In the genomic region with DNA sequence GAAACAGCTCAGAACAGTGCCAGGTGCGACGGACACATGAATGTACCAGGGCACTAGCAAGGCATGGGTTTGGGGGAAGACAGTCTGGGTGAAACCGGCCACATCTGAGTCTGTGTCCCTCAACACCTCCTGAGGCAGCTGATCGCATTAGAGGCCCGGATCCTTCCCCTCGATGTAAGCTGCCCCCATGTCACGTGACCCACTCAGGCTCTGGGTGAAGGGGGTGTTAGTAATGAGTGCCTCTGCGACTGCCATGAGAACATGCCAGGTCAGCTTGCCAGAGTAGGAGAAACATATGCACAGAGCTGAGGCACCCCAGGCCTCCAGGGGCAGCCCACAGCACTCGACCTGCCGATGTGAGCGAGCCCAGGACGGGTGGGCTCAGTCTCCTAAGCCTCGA, we compare ENCODE assay signal across 18 cellular contexts. TPM values are rescaled to one million over a fixed set of nuclear protein-coding genes. Genes with fewer than 3 reads are reported as not detected.
A peak's percentile ranks its signal among the peaks of the same experiment; 100 is the strongest.
DNase-seq lines count a peak whose midpoint lies in the region; FAIRE-seq and TF ChIP-seq lines count a peak whose summit lies in the region.
"Had no signal": no experiment of that assay in that cellular context is flagged by ENCODE, and none has a peak within 500 bp of the region (broad histone marks: within the 10 kb centered on the region; RNA-seq: fewer than 3 reads in every experiment).

No MANE protein-coding gene starts in this region.

- no peak overlapping the region for H2BK120ac ChIP-seq in H1 (replicated peaks; ENCODE audit: low read depth, low read length)

- H3K18ac ChIP-seq in H1 (ENCODE audit: extremely low read depth, low read length), result no peak overlapping the region

- FAIRE-seq in H1 (lab: Jason Lieb, UNC), result no peak
- FAIRE-seq: A549, G401.6, HTR-8/SVneo had no signal

- H3K36me3 ChIP-seq in BLaER1 (no peaks in the 10 kb centered on the region), H1 (ENCODE audit: control insufficient read depth in 2 of 4, insufficient read depth in 4 of 4, low read length in 3 of 4) (no peaks in the 10 kb centered on the region)
- peaks cover 0 to 7% (median 0%) of the 10 kb centered on the region in 11 experiments; a peak in 1 of 22 replicates for H3K36me3 ChIP-seq in BLaER1 treated with 17β-estradiol and CSF1 and Interleukin-3, amounts not matched to agents 10 nM and 100 nM
- H3K36me3 ChIP-seq: BE2C, HAP-1 had no signal

- H2BK12ac ChIP-seq in H1 (ENCODE audit: low read depth, low read length), result no peak overlapping the region

- no peak for TF ChIP-seq POLR2A in H1 (IDR thresholded peaks at IDR 0.05; ENCODE audit: control extremely low read depth in 1 of 2, low read depth in 2 of 2, low read length in 2 of 2)

- peaks cover 27% of the 10 kb centered on the region for H3K9me3 ChIP-seq in BLaER1
- H3K9me3 ChIP-seq in BLaER1 treated with 17β-estradiol and CSF1 and Interleukin-3, amounts not matched to agents 10 nM and 100 nM (replicated peaks in 1 of 11), result peaks cover 22 to 28% (median 26%) of the 10 kb centered on the region in 11 experiments
- H3K9me3 ChIP-seq in H1 (ENCODE audit: insufficient read depth in 2 of 2, low read depth in 1 of 2, low read length in 1 of 2), result peaks cover 0 to 7% of the 10 kb centered on the region in 2 experiments; a peak in 2 of 4 replicates
- H3K9me3 ChIP-seq: BE2C, HAP-1 had no signal

- H4K20me1 ChIP-seq in BLaER1 (no peaks in the 10 kb centered on the region), H1 (replicated peaks in 1 of 2; ENCODE audit: control insufficient read depth in 1 of 2, insufficient read depth in 2 of 2, low read length in 2 of 2) (no peaks in the 10 kb centered on the region)
- H4K20me1 ChIP-seq in BLaER1 treated with 17β-estradiol and CSF1 and Interleukin-3, amounts not matched to agents 10 nM and 100 nM, result no peaks in the 10 kb centered on the region

- H4K8ac ChIP-seq in H1 (ENCODE audit: extremely low read depth, insufficient read depth, low read length), result no peak overlapping the region

- no peak for TF ChIP-seq CTCF in H1 (IDR thresholded peaks at IDR 0.05; ENCODE audit: control extremely low read depth in 1 of 3, insufficient read depth in 1 of 3, low read depth in 1 of 3, low read length in 3 of 3)

- H2BK20ac ChIP-seq in H1 (ENCODE audit: low read length), result no peak overlapping the region

- no peak overlapping the region for H2BK5ac ChIP-seq in H1 (ENCODE audit: low read depth, low read length)

- peak overlapping the region; percentile 44; the same call in 1 of the 2 replicates for H3K4me3 ChIP-seq in BLaER1
- peak overlapping the region in 2 of 10 experiments; percentile 14 to 17; a peak in 1 of 20 replicates for H3K4me3 ChIP-seq in BLaER1 treated with 17β-estradiol and CSF1 and Interleukin-3, amounts not matched to agents 10 nM and 100 nM
- H3K4me3 ChIP-seq in H1 (ENCODE audit: extremely low read depth in 1 of 4, insufficient read depth in 2 of 4, low read depth in 3 of 4, low read length in 4 of 4), result no peak overlapping the region
- H3K4me3 ChIP-seq: A549, GM23338, HAP-1 had no signal

- H2AK5ac ChIP-seq in H1 (ENCODE audit: low read depth, low read length), result no peak overlapping the region

- H3K79me1 ChIP-seq in H1 (ENCODE audit: low read depth, low read length), result no peaks in the 10 kb centered on the region

- CTCF ChIA-PET in H1 (lab: Charles Lee; ENCODE audit: partially characterized antibody), result interaction anchor here (1.0 to 2.0 kb wide), 2 partner anchors 29 to 64 kb away, joined by 4 to 6 read pairs; partner anchors contain the start of gene PRR23E

- no peaks in the 10 kb centered on the region for H3K79me2 ChIP-seq in H1 (ENCODE audit: control insufficient read depth in 1 of 2, insufficient read depth in 2 of 2, low read length in 2 of 2)

- H3K4me1 ChIP-seq in BLaER1 (peaks cover 79% of the 10 kb centered on the region), H1 (replicated peaks in 1 of 4; ENCODE audit: control insufficient read depth in 3 of 4, insufficient read depth in 4 of 4, low read length in 3 of 4) (0 out of 7 replicates have a peak, but pooled peaks cover 0 to 2% (median 0%) of the 10 kb centered on the region in 4 experiments)
- H3K4me1 ChIP-seq in BLaER1 treated with 17β-estradiol and CSF1 and Interleukin-3, amounts not matched to agents 10 nM and 100 nM, result peaks cover 62 to 73% (median 68%) of the 10 kb centered on the region in 10 experiments
- H3K4me1 ChIP-seq: A549, BE2C, HAP-1 had no signal

- H3K9ac ChIP-seq in BLaER1 (peak overlapping the region; percentile 4), H1 (replicated peaks in 1 of 4; ENCODE audit: extremely low read depth in 1 of 4, low read depth in 3 of 4, low read length in 3 of 4) (no peak overlapping the region)
- H3K9ac ChIP-seq in BLaER1 treated with 17β-estradiol and CSF1 and Interleukin-3, amounts not matched to agents 10 nM and 100 nM, result 0 out of 22 replicates have a peak overlapping the region, but pooled peaks of 2 of the 11 experiments have one; percentile 9 to 18

- no peak for TF ChIP-seq EP300 in H1 (IDR thresholded peaks at IDR 0.05; ENCODE audit: borderline replicate concordance in 1 of 2, low read depth in 2 of 2, low read length in 2 of 2)

- peak; percentile 30 for DNase-seq in SK-N-DZ (ENCODE audit: low spot score)
- no peak for DNase-seq in H1 (ENCODE audit: low read depth in 1 of 2, low spot score in 2 of 2)
- DNase-seq in DMS 273 (lab: John Stamatoyannopoulos, UW; ENCODE audit: unreplicated experiment), result no peak
- no peak for DNase-seq in stimulated activated CD8-positive, alpha-beta memory T cell treated with anti-CD3 and anti-CD28 coated beads, Interleukin-4, amount 100 ng/mL, for 48 hours
- no peak for DNase-seq in DMS79 (lab: John Stamatoyannopoulos, UW)
- DNase-seq: BE2C, Calu3, DMS79 treated with DMSO at 0.1 percent for 48 hours, EL, KBM-7 had no signal

- H3K27ac ChIP-seq in BLaER1 (peak overlapping the region; percentile 78), H1 (ENCODE audit: low read depth, low read length) (no peak overlapping the region)
- H3K27ac ChIP-seq in BLaER1 treated with 17β-estradiol and CSF1 and Interleukin-3, amounts not matched to agents 10 nM and 100 nM, result peak overlapping the region in 6 of 11 experiments; percentile 8 to 78 (median 67); a peak in 8 of 22 replicates
- H3K27ac ChIP-seq: A549 had no signal

- H3K4me2 ChIP-seq in BLaER1, result peak overlapping the region; percentile 90
- H3K4me2 ChIP-seq in BLaER1 treated with 17β-estradiol and CSF1 and Interleukin-3, amounts not matched to agents 10 nM and 100 nM, result peak overlapping the region; percentile 65 to 91 (median 88); a peak in 21 of 22 replicates
- H3K4me2 ChIP-seq in H1 (ENCODE audit: insufficient read depth in 1 of 2, low read depth in 2 of 2, low read length in 2 of 2), result no peak overlapping the region
- H3K4me2 ChIP-seq: A549, GM23338 had no signal

- H4K5ac ChIP-seq in H1 (ENCODE audit: insufficient read length, low read depth, low read length), result no peak overlapping the region

- H2AFZ ChIP-seq in H1 (ENCODE audit: low read length), result no peak overlapping the region
- H2AFZ ChIP-seq: GM23338 had no signal

- POLR2A ChIA-PET in H1 (lab: Charles Lee; ENCODE audit: partially characterized antibody), result interaction anchor here (0.8 kb wide), 1 partner anchor 16 kb away, joined by 3 read pairs; no protein-coding TSS in a partner anchor

- H3K56ac ChIP-seq in H1 (replicated peaks; ENCODE audit: insufficient read length, low read depth, low read length), result no peak overlapping the region

- H3K23ac ChIP-seq in H1 (ENCODE audit: insufficient read length), result no peak overlapping the region

- WGBS in H1 (ENCODE audit: extremely low coverage in 1 of 2, insufficient coverage in 1 of 2, insufficient read length in 1 of 2, insufficient replicate concordance in 2 of 2, low coverage in 1 of 2, low lambda C conversion rate in 2 of 2, missing lambda C conversion rate in 1 of 2), 2 experiments, result 82% methylated on average over 11 of the region's 13 CpGs; no CpG with 5 or more reads in 1 of the 2 experiments

- 0 out of 2 replicates have a peak, but pooled peaks cover 1% of the 10 kb centered on the region for H3K23me2 ChIP-seq in H1 (ENCODE audit: low read depth, low read length)

- H2BK15ac ChIP-seq in H1 (ENCODE audit: low read length), result no peak overlapping the region

- no peak overlapping the region for H3K14ac ChIP-seq in H1 (ENCODE audit: insufficient read length)

- peak overlapping the region; percentile 18 for H4K91ac ChIP-seq in H1 (replicated peaks; ENCODE audit: insufficient read length, low read length)

- no peak overlapping the region for H3K4ac ChIP-seq in H1 (replicated peaks; ENCODE audit: insufficient read length, low read depth, low read length)

- no peak for TF ChIP-seq RAD21 in H1 (IDR thresholded peaks at IDR 0.05 in 1 of 2, conservative IDR thresholded peaks at IDR 0.05 in 1 of 2; ENCODE audit: low read depth in 2 of 2, low read length in 2 of 2)

- H3K27me3 ChIP-seq in BLaER1, result peaks cover 11% of the 10 kb centered on the region
- H3K27me3 ChIP-seq in BLaER1 treated with 17β-estradiol and CSF1 and Interleukin-3, amounts not matched to agents 10 nM and 100 nM, result peaks cover 14 to 28% (median 18%) of the 10 kb centered on the region in 11 experiments; a peak in 21 of 22 replicates
- H3K27me3 ChIP-seq in H1 (replicated peaks in 1 of 4; ENCODE audit: control insufficient read depth in 3 of 4, extremely low read depth in 1 of 4, insufficient read depth in 3 of 4, low read length in 3 of 4), result no peaks in the 10 kb centered on the region
- H3K27me3 ChIP-seq: BE2C had no signal

TF ChIP-seq in H1, 55 proteins besides CTCF, POLR2A, EP300 and RAD21 (continues in another document):
- TF ChIP-seq, protein P1, sequence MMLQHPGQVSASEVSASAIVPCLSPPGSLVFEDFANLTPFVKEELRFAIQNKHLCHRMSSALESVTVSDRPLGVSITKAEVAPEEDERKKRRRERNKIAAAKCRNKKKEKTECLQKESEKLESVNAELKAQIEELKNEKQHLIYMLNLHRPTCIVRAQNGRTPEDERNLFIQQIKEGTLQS (IDR thresholded peaks at IDR 0.05; ENCODE audit: insufficient read depth, low read depth, low read length), result no peak
- TF ChIP-seq BCL11A (IDR thresholded peaks at IDR 0.05; ENCODE audit: low read depth in 2 of 2, low read length in 2 of 2) (no peak), GTF2F1 (IDR thresholded peaks at IDR 0.05; ENCODE audit: borderline replicate concordance, low read depth, low read length) (no peak), SP2 (IDR thresholded peaks at IDR 0.05; ENCODE audit: low read length) (no peak), RBBP5 (IDR thresholded peaks at IDR 0.05; ENCODE audit: borderline replicate concordance, low read depth, low read length) (no peak)

RNA-seq across cellular contexts. Expression of gene PRR23E, which starts 29.7 kb away (rescaled TPM):
- polyA plus RNA-seq in SK-N-DZ (2014; cell fraction: cytosol; rRNA removed), result not detected in 2 replicates
- polyA plus RNA-seq in SK-N-DZ (2014; cell fraction: nucleus; rRNA removed), result not detected in 2 replicates
- not detected in 2 replicates for total RNA-seq in H1 (2021; fragmentation: NEBNext Ultra II Directional; extraction: Animal tissue kit (Norgen Biotek cat#: 25700))
- not detected in 2 replicates for polyA plus RNA-seq in H1 (2011; rRNA removed)
- polyA plus RNA-seq in H1 (2011; cell fraction: cytosol; rRNA removed), result not detected
- not detected for polyA plus RNA-seq in H1 (2011; cell fraction: nucleus; rRNA removed)
- 0.09 TPM in 1 of 4 replicates, not detected in the others for polyA plus RNA-seq in H1 (2012, experiment 1 of 2)
- not detected for polyA plus RNA-seq in H1 (2012, experiment 2 of 2)
- polyA plus RNA-seq in H1 (2013, experiment 1 of 2), result not detected
- polyA plus RNA-seq in H1 (2013, experiment 2 of 2), result 0.02 TPM
- polyA minus RNA-seq in H1 (2011; rRNA and poly(A)+ RNA removed), result not detected in 2 replicates
- not detected for polyA minus RNA-seq in H1 (2011; cell fraction: cytosol; rRNA and poly(A)+ RNA removed)
- not detected for polyA minus RNA-seq in H1 (2011; cell fraction: nucleus; rRNA and poly(A)+ RNA removed)
- total RNA-seq: Calu3, GM23338 had no signal
- polyA plus RNA-seq: A549, AG04450, GM23338 had no signal

Comparison
In these comparisons a context has a peak if more than half of its experiments do, and no peak if none do; other contexts are left out.
1. H3K4me2 ChIP-seq: peak in BLaER1 (single experiment) and BLaER1 treated with 17β-estradiol and CSF1 and Interleukin-3, amounts not matched to agents 10 nM and 100 nM (11 of 11); none in H1 (0 of 2).